In genomic region chr1:21917241-21917631, GRCh38 we compare ENCODE assay signal across 10 cellular contexts. TPM values are rescaled to one million over a fixed set of nuclear protein-coding genes. Genes with fewer than 3 reads are reported as not detected.
DNase-seq lines count a peak whose midpoint lies in the region; ATAC-seq, FAIRE-seq and TF ChIP-seq lines count a peak whose summit lies in the region.
"Not testable (repeated sequence)": the region's sequence is repeated elsewhere in the genome, so short reads cannot be mapped to it uniquely, and the experiment has no call there.
"Had no signal": no experiment of that assay in that cellular context is flagged by ENCODE, and none has a peak within 500 bp of the region (broad histone marks: within the 10 kb centered on the region; RNA-seq: fewer than 3 reads in every experiment).

No MANE protein-coding gene starts in this region.

- H3K4ac ChIP-seq in mesenchymal stem cell (ENCODE audit: low read depth in 1 of 2, low read length in 2 of 2): not testable (repeated sequence)
- peak overlapping the region; percentile 49 for H3K4ac ChIP-seq in trophoblast cell (ENCODE audit: low read depth, low read length)

- H3K79me1 ChIP-seq in mesenchymal stem cell (replicated peaks; ENCODE audit: low read length, poor library complexity, severe bottlenecking): peaks cover 19% of the 10 kb centered on the region
- H3K79me1 ChIP-seq in trophoblast cell (ENCODE audit: low read length): peaks cover 30% of the 10 kb centered on the region

- not testable (repeated sequence) for H3K14ac ChIP-seq in mesenchymal stem cell (ENCODE audit: low read length in 2 of 2); trophoblast cell (ENCODE audit: low read length)

- H3K36me3 Mint-ChIP-seq in WTC11; dendritic cell treated with granulocyte-macrophage colony-stimulating factor and Interleukin-4, amounts not matched to agents 40 ng/mL and 50 ng/mL, for 4 days (ENCODE audit: low read depth): not testable (repeated sequence)

- H3K4me3 ChIP-seq in A549; cardiac muscle cell; mesenchymal stem cell (ENCODE audit: insufficient read depth in 1 of 2, low read depth in 1 of 2, low read length in 2 of 2); trophoblast cell (ENCODE audit: low read depth, low read length); spleen; tibial nerve: not testable (repeated sequence)

- not testable (repeated sequence) for H2BK5ac ChIP-seq in mesenchymal stem cell (ENCODE audit: low read depth, low read length, poor library complexity, severe bottlenecking); trophoblast cell (ENCODE audit: low read depth, low read length, poor library complexity)

- not testable (repeated sequence) for H4K91ac ChIP-seq in mesenchymal stem cell (ENCODE audit: low read length); trophoblast cell (ENCODE audit: low read depth, low read length)

- TF ChIP-seq POLR2A in A549 (IDR thresholded peaks at IDR 0.05; ENCODE audit: low read length); spleen (IDR thresholded peaks at IDR 0.05); tibial nerve (IDR thresholded peaks at IDR 0.05): not testable (repeated sequence)

- not testable (repeated sequence) for H3K4me2 ChIP-seq in A549; mesenchymal stem cell (ENCODE audit: low read length, poor library complexity, severe bottlenecking); trophoblast cell (ENCODE audit: low read length)

- H4K8ac ChIP-seq in mesenchymal stem cell (ENCODE audit: low read length); trophoblast cell (ENCODE audit: low read depth, low read length): not testable (repeated sequence)

- not testable (repeated sequence) for H2BK15ac ChIP-seq in mesenchymal stem cell (ENCODE audit: low read depth, poor library complexity, severe bottlenecking)

- not testable (repeated sequence) for H3K27me3 Mint-ChIP-seq in WTC11 (ENCODE audit: low read depth); dendritic cell treated with granulocyte-macrophage colony-stimulating factor and Interleukin-4, amounts not matched to agents 40 ng/mL and 50 ng/mL, for 4 days

- FAIRE-seq in A549 (lab: Jason Lieb, UNC): not testable (repeated sequence)

- H3K79me2 ChIP-seq in trophoblast cell (ENCODE audit: control insufficient read depth, insufficient read depth, low read length, poor library complexity): not testable (repeated sequence)

- not testable (repeated sequence) for TF ChIP-seq RAD21 in A549 (conservative IDR thresholded peaks at IDR 0.05 in 1 of 2, IDR thresholded peaks at IDR 0.05 in 1 of 2)

- H2AFZ ChIP-seq in mesenchymal stem cell (ENCODE audit: low read depth, low read length); trophoblast cell (ENCODE audit: insufficient read depth, low read length, poor library complexity): not testable (repeated sequence)

- not testable (repeated sequence) for H4K12ac ChIP-seq in trophoblast cell (ENCODE audit: low read depth, low read length)

- TF ChIP-seq EP300 in A549 (IDR thresholded peaks at IDR 0.05); tibial nerve (IDR thresholded peaks at IDR 0.05): not testable (repeated sequence)

- not testable (repeated sequence) for H3K27ac ChIP-seq in A549; mesenchymal stem cell (ENCODE audit: low read length, poor library complexity, severe bottlenecking); trophoblast cell (ENCODE audit: low read depth, low read length)
- H3K27ac ChIP-seq in cardiac muscle cell: peak overlapping the region; percentile 44
- H3K27ac ChIP-seq in spleen: peak overlapping the region in 6 of 8 donors; percentile 31 to 64 (median 58)
- H3K27ac ChIP-seq in tibial nerve: peak overlapping the region in 3 of 4 donors; percentile 15 to 97 (median 95)

- ATAC-seq in A549, WTC11: not testable (repeated sequence)

- not testable (repeated sequence) for H3K36me3 ChIP-seq in cardiac muscle cell, spleen, tibial nerve
- H3K36me3 ChIP-seq in mesenchymal stem cell (ENCODE audit: control insufficient read depth in 1 of 2, insufficient read depth in 2 of 2, low read depth in 1 of 2, low read length in 2 of 2) (peaks cover 15 to 33% of the 10 kb centered on the region in 2 experiments), trophoblast cell (ENCODE audit: control insufficient read depth in 1 of 2, insufficient read depth in 2 of 2, low read length in 2 of 2) (peaks cover 10 to 19% of the 10 kb centered on the region in 2 experiments)

- H3K18ac ChIP-seq in mesenchymal stem cell (ENCODE audit: low read depth in 1 of 2, low read length in 2 of 2): not testable (repeated sequence)
- H3K18ac ChIP-seq in trophoblast cell (ENCODE audit: low read length): peak overlapping the region; percentile 55

- H3K23ac ChIP-seq in mesenchymal stem cell (ENCODE audit: low read length in 2 of 2); trophoblast cell (ENCODE audit: low read length): not testable (repeated sequence)

- H2BK120ac ChIP-seq in mesenchymal stem cell (ENCODE audit: low read depth, low read length); trophoblast cell (ENCODE audit: insufficient read depth, low read length, poor library complexity): not testable (repeated sequence)

- DNase-seq in A549 (ENCODE audit: low read depth in 1 of 2, low spot score in 1 of 2); WTC11 (ENCODE audit: low spot score); cardiac muscle cell (ENCODE audit: low read depth in 1 of 2, low spot score in 1 of 2); mesenchymal stem cell; trophoblast cell; spleen; tibial nerve (ENCODE audit: low spot score in 2 of 2): not testable (repeated sequence)

- H3K9ac ChIP-seq in mesenchymal stem cell (ENCODE audit: low read length); trophoblast cell (ENCODE audit: low read length): not testable (repeated sequence)

- 80% methylated on average over 6 of the region's 6 CpGs for WGBS in A549 (ENCODE audit: missing lambda C conversion rate)
- 86% methylated on average over 4 of the region's 6 CpGs for WGBS in mesenchymal stem cell
- WGBS in trophoblast cell (ENCODE audit: extremely low coverage, insufficient coverage, insufficient read length): no CpG with 5 or more reads among the region's 6 CpGs
- WGBS in spleen, 5 donors: 71 to 89% (median 74%) methylated on average over 6 of the region's 6 CpGs
- 65 to 82% methylated on average over 6 of the region's 6 CpGs for WGBS in tibial nerve, 2 donors

- CTCF ChIA-PET in A549 (lab: Yijun Ruan, JAX): interaction anchor here (0.5 kb wide), 1 partner anchor 56 kb away, joined by 4 read pairs; no protein-coding TSS in a partner anchor
- CTCF ChIA-PET in WTC11 (lab: Charles Lee): not testable (repeated sequence)

- POLR2A ChIA-PET in A549 (lab: Yijun Ruan, JAX): not testable (repeated sequence)
- POLR2A ChIA-PET in WTC11 (lab: Charles Lee): interaction anchor here (1.4 kb wide), 1 partner anchor 19 kb away, joined by 4 read pairs; no protein-coding TSS in a partner anchor

- TF ChIP-seq CTCF in A549 (IDR thresholded peaks at IDR 0.05); WTC11 (IDR thresholded peaks at IDR 0.05); cardiac muscle cell (IDR thresholded peaks at IDR 0.05; ENCODE audit: low read depth, low read length); spleen (IDR thresholded peaks at IDR 0.05 in 8 of 11, conservative IDR thresholded peaks at IDR 0.05 in 3 of 11); tibial nerve (IDR thresholded peaks at IDR 0.05): not testable (repeated sequence)

- H3K27me3 ChIP-seq in cardiac muscle cell; mesenchymal stem cell (ENCODE audit: control insufficient read depth in 1 of 2, insufficient read depth in 1 of 2, low read length in 2 of 2); trophoblast cell (ENCODE audit: insufficient read depth, low read length); spleen (replicated peaks in 1 of 7); tibial nerve: not testable (repeated sequence)

- not testable (repeated sequence) for H3K9me3 Mint-ChIP-seq in WTC11; dendritic cell treated with granulocyte-macrophage colony-stimulating factor and Interleukin-4, amounts not matched to agents 40 ng/mL and 50 ng/mL, for 4 days

- peak overlapping the region; percentile 60; the same call in 1 of the 2 replicates for H3K27ac Mint-ChIP-seq in WTC11
- H3K27ac Mint-ChIP-seq in dendritic cell treated with granulocyte-macrophage colony-stimulating factor and Interleukin-4, amounts not matched to agents 40 ng/mL and 50 ng/mL, for 4 days: peak overlapping the region; percentile 5

- intact Hi-C loops in dendritic cell treated with granulocyte-macrophage colony-stimulating factor and Interleukin-4, amounts not matched to agents 40 ng/mL and 50 ng/mL, for 4 days (cut with micrococcal nuclease); spleen (cut with DNase I; ENCODE audit: low total_unique reads): not testable (repeated sequence)

- H3K4me3 Mint-ChIP-seq in WTC11; dendritic cell treated with granulocyte-macrophage colony-stimulating factor and Interleukin-4, amounts not matched to agents 40 ng/mL and 50 ng/mL, for 4 days: not testable (repeated sequence)

- peaks cover 52% of the 10 kb centered on the region for H3K4me1 Mint-ChIP-seq in WTC11
- H3K4me1 Mint-ChIP-seq in dendritic cell treated with granulocyte-macrophage colony-stimulating factor and Interleukin-4, amounts not matched to agents 40 ng/mL and 50 ng/mL, for 4 days (ENCODE audit: low read depth): peaks cover 59% of the 10 kb centered on the region

- H3K4me1 ChIP-seq in A549: peaks cover 58% of the 10 kb centered on the region
- H3K4me1 ChIP-seq in cardiac muscle cell (ENCODE audit: low read depth): peaks cover 70% of the 10 kb centered on the region
- peaks cover 56% of the 10 kb centered on the region for H3K4me1 ChIP-seq in mesenchymal stem cell (ENCODE audit: control insufficient read depth, insufficient read depth, low read depth, low read length)
- H3K4me1 ChIP-seq in trophoblast cell (ENCODE audit: control insufficient read depth in 1 of 2, insufficient read depth in 2 of 2, low read length in 2 of 2): peaks cover 60% of the 10 kb centered on the region in 2 experiments
- H3K4me1 ChIP-seq in spleen: peaks cover 24 to 80% (median 56%) of the 10 kb centered on the region in 6 donors
- H3K4me1 ChIP-seq in tibial nerve: peaks cover 0 to 100% (median 63%) of the 10 kb centered on the region in 4 donors

- H2AK5ac ChIP-seq in mesenchymal stem cell (ENCODE audit: low read length, severe bottlenecking): peak overlapping the region; percentile 26
- not testable (repeated sequence) for H2AK5ac ChIP-seq in trophoblast cell (ENCODE audit: low read length)

- not testable (repeated sequence) for H3K9me3 ChIP-seq in A549; cardiac muscle cell (ENCODE audit: low read depth); mesenchymal stem cell (ENCODE audit: control insufficient read depth, low read length); trophoblast cell (ENCODE audit: insufficient read depth, low read depth, low read length); spleen; tibial nerve

- not testable (repeated sequence) for H2BK12ac ChIP-seq in mesenchymal stem cell (ENCODE audit: low read length in 2 of 2); trophoblast cell (ENCODE audit: low read length)

RNA-seq across cellular contexts. Expression of gene HSPG2, which starts 19.9 kb away (rescaled TPM):
- polyA plus RNA-seq in A549 (2011; rRNA removed): 7.0 and 8.3 TPM in 2 replicates
- polyA plus RNA-seq in A549 (2012; cell fraction: cytosol; rRNA removed): 26.3 and 36.6 TPM in 2 replicates
- 187 and 265 TPM in 2 replicates for polyA plus RNA-seq in A549 (2012; cell fraction: nucleus; rRNA removed)
- 42.7 to 51.6 TPM (median 43.5 TPM) in 3 replicates for polyA plus RNA-seq in A549 (2017; fragmentation: RNase III; extraction: RNeasy Plus Mini Kit Qiagen cat#74134 plus additional on column Dnase treatment)
- polyA minus RNA-seq in A549 (2011; rRNA and poly(A)+ RNA removed): 16.1 and 26.1 TPM in 2 replicates
- 120 to 127 TPM (median 120 TPM) in 3 replicates for total RNA-seq in WTC11 (2021)
- total RNA-seq in cardiac muscle cell: 112 and 193 TPM in 2 replicates
- 62.3 and 96.2 TPM in 2 replicates for polyA plus RNA-seq in cardiac muscle cell
- 26.3 TPM for polyA plus RNA-seq in mesenchymal stem cell (2013, experiment 1 of 2)
- 21.0 TPM for polyA plus RNA-seq in mesenchymal stem cell (2013, experiment 2 of 2)
- 97.2 and 106 TPM in 2 replicates for polyA plus RNA-seq in trophoblast cell (2013)
- total RNA-seq in spleen: 100 to 1,000 TPM in 6 of 7 donors, 10 to 100 TPM in 1; 69.7 to 395 (median 178) TPM
- polyA plus RNA-seq in spleen: 10 to 100 TPM; 14.4 to 63.5 (median 15.0) TPM
- 100 to 1,000 TPM; 292 to 486 (median 404) TPM for total RNA-seq in tibial nerve
- polyA plus RNA-seq: CD14-positive monocyte; CD8-positive, alpha-beta memory T cell had no signal

RNA-seq across cellular contexts. Expression of gene CELA3B, which starts 59.6 kb away (rescaled TPM):
- polyA plus RNA-seq in A549 (2011; rRNA removed): not detected in 2 replicates
- polyA plus RNA-seq in A549 (2012; cell fraction: cytosol; rRNA removed): not detected in 2 replicates
- polyA plus RNA-seq in A549 (2012; cell fraction: nucleus; rRNA removed): not detected in 2 replicates
- polyA plus RNA-seq in A549 (2017; fragmentation: RNase III; extraction: RNeasy Plus Mini Kit Qiagen cat#74134 plus additional on column Dnase treatment): not detected in 3 replicates
- not detected in 2 replicates for polyA minus RNA-seq in A549 (2011; rRNA and poly(A)+ RNA removed)
- total RNA-seq in WTC11 (2021): 4.4 to 6.7 TPM (median 5.0 TPM) in 3 replicates
- total RNA-seq in cardiac muscle cell: not detected in 2 replicates
- polyA plus RNA-seq in cardiac muscle cell: not detected in 2 replicates
- polyA plus RNA-seq in mesenchymal stem cell (2013, experiment 1 of 2): not detected
- not detected for polyA plus RNA-seq in mesenchymal stem cell (2013, experiment 2 of 2)
- not detected in 2 replicates for polyA plus RNA-seq in trophoblast cell (2013)
- 1 to 10 TPM in 2 of 7 donors, under 1 TPM in 1, not detected in 4; 0.60 to 1.8 (median 1.3) TPM for total RNA-seq in spleen
- polyA plus RNA-seq in spleen: under 1 TPM; 0.08 to 0.38 (median 0.24) TPM
- total RNA-seq in tibial nerve: 10 to 100 TPM in 1 of 4 donors, 1 to 10 TPM in 2, under 1 TPM in 1; 0.66 to 47.7 (median 2.2) TPM
- total RNA-seq: CD8-positive, alpha-beta memory T cell had no signal
- polyA plus RNA-seq: CD14-positive monocyte; CD8-positive, alpha-beta memory T cell had no signal
